8 cellular contexts compared by ENCODE assay signal in the genomic region with DNA sequence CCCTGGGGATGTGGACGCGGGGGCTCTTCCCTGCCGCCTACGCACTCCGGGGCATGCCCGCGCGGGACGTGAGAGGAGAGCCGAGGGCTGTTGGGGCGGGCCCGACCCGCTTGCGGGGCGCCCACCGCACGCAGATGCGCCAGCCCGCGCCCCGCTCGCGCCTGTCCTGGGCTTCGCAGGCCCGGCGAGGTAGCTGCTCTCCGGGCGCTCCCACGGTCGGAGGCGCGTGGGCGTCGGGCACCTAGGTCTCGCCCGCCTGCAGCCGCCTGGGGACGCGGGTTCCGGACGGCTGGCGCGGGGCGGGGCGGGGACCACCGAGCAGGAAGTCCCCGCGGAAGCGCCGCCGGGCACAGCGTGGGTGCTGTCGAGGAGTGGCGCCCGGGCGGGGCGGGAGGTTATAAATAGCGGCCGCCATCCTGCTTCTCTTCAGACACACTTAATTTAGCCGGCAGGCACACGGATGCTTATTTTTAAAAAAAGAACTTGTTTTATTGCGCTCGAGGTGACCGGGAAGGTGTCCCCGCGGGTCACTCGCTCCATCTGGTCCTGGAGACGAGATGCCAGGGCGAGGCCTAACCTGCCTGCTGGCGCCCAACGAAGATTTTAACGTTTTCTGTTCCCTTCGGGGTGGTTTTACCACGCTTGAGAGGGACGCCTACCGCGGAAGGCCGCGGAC. TPM values are rescaled to one million over a fixed set of nuclear protein-coding genes. Genes with fewer than 3 reads are reported as not detected.
A peak's percentile ranks its signal among the peaks of the same experiment; 100 is the strongest.
DNase-seq lines count a peak whose midpoint lies in the region; ATAC-seq and TF ChIP-seq lines count a peak whose summit lies in the region.

No MANE protein-coding gene starts in this region.

- TF ChIP-seq CTCF in heart left ventricle (IDR thresholded peaks at IDR 0.05): peak in 1 of 12 donors; percentile 2

- peak; percentile 59 for DNase-seq in activated T-cell treated with anti-CD3 and anti-CD28 coated beads for 48 hours (ENCODE audit: low read depth)
- peak in 4 of 5 donors; percentile 51 to 61 (median 56) for DNase-seq in heart left ventricle
- DNase-seq in stimulated activated CD4-positive, alpha-beta T cell treated with anti-CD3 and anti-CD28 coated beads, Interleukin-12 subunit alpha, Interleukin-12 subunit beta, amount 100 ng/mL, for 4 hours: peak; percentile 43
- no peak for DNase-seq in mucosa of gallbladder (ENCODE audit: low spot score)
- no peak for DNase-seq in ureter (ENCODE audit: low spot score)

- H3K4me3 ChIP-seq in BLaER1 treated with 17β-estradiol and CSF1 and Interleukin-3, amounts not matched to agents 10 nM and 100 nM: peak overlapping the region; percentile 47 to 70 (median 60)
- H3K4me3 ChIP-seq in heart left ventricle: peak overlapping the region; percentile 45 to 72 (median 62)

- no peaks in the 10 kb centered on the region for H3K9me3 ChIP-seq in BLaER1 treated with 17β-estradiol and CSF1 and Interleukin-3, amounts not matched to agents 10 nM and 100 nM (replicated peaks in 1 of 11)
- H3K9me3 ChIP-seq in heart left ventricle: no peaks in the 10 kb centered on the region

- ATAC-seq in GM19467 (IDR thresholded peaks at IDR 0.05; ENCODE audit: unreplicated experiment): peak; percentile 51
- peak; percentile 45 for ATAC-seq in HG03558 (IDR thresholded peaks at IDR 0.05; ENCODE audit: extremely low read depth, unreplicated experiment)
- peak; percentile 53 to 78 (median 69) for ATAC-seq in heart left ventricle

- peak overlapping the region in 10 of 11 experiments; percentile 12 to 67 (median 25); a peak in 14 of 22 replicates for H3K9ac ChIP-seq in BLaER1 treated with 17β-estradiol and CSF1 and Interleukin-3, amounts not matched to agents 10 nM and 100 nM

- intact Hi-C loops in heart left ventricle (cut with DNase I): loop anchor here in 9 of 10 donors (1.0 to 10.0 kb wide), 14 partner anchors 21 to 234 kb away; no protein-coding TSS in a partner anchor

- no peaks in the 10 kb centered on the region for H3K36me3 ChIP-seq in BLaER1 treated with 17β-estradiol and CSF1 and Interleukin-3, amounts not matched to agents 10 nM and 100 nM
- no peaks in the 10 kb centered on the region for H3K36me3 ChIP-seq in heart left ventricle

- H3K4me2 ChIP-seq in BLaER1 treated with 17β-estradiol and CSF1 and Interleukin-3, amounts not matched to agents 10 nM and 100 nM: peak overlapping the region; percentile 71 to 98 (median 93)

- peaks cover 0 to 35% (median 24%) of the 10 kb centered on the region in 11 experiments; a peak in 18 of 22 replicates for H4K20me1 ChIP-seq in BLaER1 treated with 17β-estradiol and CSF1 and Interleukin-3, amounts not matched to agents 10 nM and 100 nM

- WGBS in heart left ventricle, 4 donors: 2 to 5% (median 3%) methylated on average over 21 to 79 of the region's 79 CpGs

- no peak for TF ChIP-seq POLR2A in heart left ventricle (IDR thresholded peaks at IDR 0.05)

- H3K27me3 ChIP-seq in BLaER1 treated with 17β-estradiol and CSF1 and Interleukin-3, amounts not matched to agents 10 nM and 100 nM: peaks cover 59 to 83% (median 74%) of the 10 kb centered on the region in 11 experiments
- H3K27me3 ChIP-seq in heart left ventricle: peaks cover 8 to 80% (median 32%) of the 10 kb centered on the region in 9 donors

- H3K4me1 ChIP-seq in BLaER1 treated with 17β-estradiol and CSF1 and Interleukin-3, amounts not matched to agents 10 nM and 100 nM: peaks cover 19 to 35% (median 31%) of the 10 kb centered on the region in 10 experiments
- peaks cover 0 to 23% (median 8%) of the 10 kb centered on the region in 12 donors for H3K4me1 ChIP-seq in heart left ventricle

- peak overlapping the region in 2 of 11 experiments; percentile 11 to 32; a peak in 2 of 22 replicates for H3K27ac ChIP-seq in BLaER1 treated with 17β-estradiol and CSF1 and Interleukin-3, amounts not matched to agents 10 nM and 100 nM
- H3K27ac ChIP-seq in heart left ventricle: peak overlapping the region in 11 of 12 donors; percentile 56 to 90 (median 78)

RNA-seq across cellular contexts. Expression of a gene that starts 0.6 kb away (rescaled TPM):
- total RNA-seq in heart left ventricle: 10 to 100 TPM; 13.6 to 30.5 (median 17.9) TPM
- 1 to 10 TPM; 5.4 to 9.3 TPM for polyA plus RNA-seq in heart left ventricle
- total RNA-seq in mucosa of gallbladder: 1.7 TPM
- total RNA-seq in ureter: 0.13 TPM

RNA-seq across cellular contexts. Expression of a gene that starts 31.3 kb away (rescaled TPM):
- total RNA-seq in heart left ventricle (1 to 10 TPM in 1 of 9 donors, under 1 TPM in 7, not detected in 1; 0.10 to 2.0 (median 0.22) TPM), mucosa of gallbladder (31.0 TPM), ureter (4.9 TPM)
- under 1 TPM; 0.30 to 0.62 TPM for polyA plus RNA-seq in heart left ventricle

Comparison
In these comparisons a context has a peak if more than half of its experiments do, and no peak if none do; other contexts are left out.
1. DNase-seq: peak in activated T-cell treated with anti-CD3 and anti-CD28 coated beads for 48 hours (single experiment), heart left ventricle (4 of 5) and stimulated activated CD4-positive, alpha-beta T cell treated with anti-CD3 and anti-CD28 coated beads, Interleukin-12 subunit alpha, Interleukin-12 subunit beta, amount 100 ng/mL, for 4 hours (single experiment); none in mucosa of gallbladder (single experiment) and ureter (single experiment).
2. Peak in every context shown above with its lines, with median percentiles within 50 percentile points of each other: ATAC-seq.